In the genomic region with DNA sequence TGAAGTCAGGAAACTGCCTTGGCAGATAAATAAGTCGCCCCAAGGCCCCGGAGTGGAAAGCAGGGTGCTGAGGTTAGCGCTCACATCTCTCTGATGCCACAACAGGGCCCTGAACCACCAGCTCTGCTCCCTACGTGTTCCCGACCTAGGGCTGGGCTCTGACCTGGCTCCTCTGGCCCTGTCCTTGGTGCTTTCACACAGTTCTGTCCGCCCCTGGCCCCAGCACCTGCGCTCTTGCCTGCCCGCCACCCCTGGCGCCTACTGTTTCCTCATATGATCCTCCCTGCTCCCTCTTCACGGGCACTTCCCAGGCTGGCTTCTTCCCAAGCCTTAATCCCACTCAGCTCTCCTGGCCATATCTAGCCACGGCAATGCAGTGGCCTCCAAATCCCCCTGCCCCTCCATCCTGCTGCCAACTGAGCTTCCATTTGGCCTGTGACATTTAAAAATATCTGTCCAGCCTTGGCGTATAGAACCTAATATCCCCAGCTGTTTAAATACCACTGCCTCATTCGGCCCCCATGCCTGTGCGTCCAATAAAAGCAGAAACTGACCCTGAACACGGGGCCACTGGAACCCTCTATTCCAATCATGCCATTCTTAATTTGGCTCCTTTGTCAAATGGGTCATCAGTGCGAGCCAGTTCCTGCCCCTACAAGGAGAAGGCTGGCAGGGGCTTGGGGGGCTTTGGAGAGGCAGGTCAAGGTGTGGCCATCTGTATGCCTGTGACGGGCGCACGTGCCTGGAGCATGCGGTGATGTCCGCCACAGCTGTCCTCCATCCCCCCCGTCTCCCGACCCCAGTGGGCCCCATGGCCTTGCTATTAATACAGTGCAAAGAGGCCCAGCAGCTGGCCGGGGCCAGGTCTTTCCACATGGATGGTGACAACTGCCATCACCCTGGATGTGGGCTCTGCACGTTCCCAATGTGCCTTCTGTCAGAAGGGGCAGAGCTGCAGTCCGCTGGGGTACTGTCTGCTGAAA, we compare ENCODE assay signal across 24 cellular contexts.
"Had no signal": no experiment of that assay in that cellular context is flagged by ENCODE, and none has a peak within 500 bp of the region (broad histone marks: within the 10 kb centered on the region; RNA-seq: fewer than 3 reads in every experiment).

No MANE protein-coding gene starts in this region.

- DNase-seq: activated CD4-positive, alpha-beta memory T cell treated with anti-CD3 and anti-CD28 coated beads, Interleukin-2, amount 10 ng/mL, durations not matched to agents 7 days and 5 days; activated CD4-positive, alpha-beta T cell treated with anti-CD3 and anti-CD28 coated beads for 36 hours; activated CD4-positive, alpha-beta T cell treated with anti-CD3 and anti-CD28 coated beads, Interleukin-2, amount 50 U/mL, for 1 hour; activated CD4-positive, CD25-positive, alpha-beta regulatory T cell; activated CD8-positive, alpha-beta memory T cell treated with anti-CD3 and anti-CD28 coated beads, Interleukin-2, amount 50 U/mL, for 4 hours; activated gamma-delta T cell treated with Interleukin-2 at 50 U/mL for 16 hours; activated T-cell treated with anti-CD3 and anti-CD28 coated beads, Interleukin-2, amount 50 U/mL, for 72 hours; central memory CD4-positive, alpha-beta T cell; MG63; MV-4-11; NCI-H1092 treated with DMSO at 0.1 percent for 48 hours; NCI-H1417 treated with DMSO at 0.1 percent for 48 hours; NCI-H1694; NCI-H2029 treated with DMSO at 0.1 percent for 48 hours; NCI-H345; NCI-H510A; NCI-H526 treated with DMSO at 0.1 percent for 48 hours; PC-3; SHP77 treated with DMSO at 0.1 percent for 48 hours; T-cell; T-helper 2 cell had no signal

- H3K36me3 ChIP-seq: breast epithelium had no signal

- H3K9ac ChIP-seq: KMS-11 had no signal

- H3K27ac ChIP-seq: breast epithelium, KMS-11, VCaP had no signal

- H3K4me2 ChIP-seq: KMS-11 had no signal

- H3K27me3 ChIP-seq: breast epithelium, MG63 had no signal

- H3K9me3 ChIP-seq: breast epithelium, MG63 had no signal

- H3K4me3 ChIP-seq: breast epithelium, MG63 had no signal

- H3K4me1 ChIP-seq: breast epithelium had no signal
